15 cellular contexts compared by ENCODE assay signal in the genomic region with DNA sequence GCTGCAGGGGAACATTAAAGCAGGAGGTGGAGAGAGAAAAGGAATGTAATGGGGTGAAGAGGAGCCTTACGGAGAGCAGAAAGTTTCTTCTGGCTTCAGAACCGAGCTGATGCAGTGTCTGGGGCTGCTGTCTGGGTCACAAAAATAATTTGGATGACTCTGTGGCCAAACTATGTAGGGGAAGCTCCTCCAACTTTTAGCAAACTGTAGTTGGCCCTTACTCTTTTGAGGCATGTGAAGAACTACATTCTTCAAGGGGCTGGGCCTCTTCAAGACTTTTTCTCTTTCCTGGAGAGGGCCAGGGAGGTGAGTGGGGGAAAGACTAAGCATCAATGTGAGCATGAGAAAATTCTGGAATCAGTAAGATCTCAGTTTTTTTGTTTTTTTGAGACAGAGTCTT. TPM values are rescaled to one million over a fixed set of nuclear protein-coding genes. Genes with fewer than 3 reads are reported as not detected.
DNase-seq lines count a peak whose midpoint lies in the region; ATAC-seq and TF ChIP-seq lines count a peak whose summit lies in the region.
"Had no signal": no experiment of that assay in that cellular context is flagged by ENCODE, and none has a peak within 500 bp of the region (broad histone marks: within the 10 kb centered on the region; RNA-seq: fewer than 3 reads in every experiment).

No MANE protein-coding gene starts in this region.

- no peak for TF ChIP-seq POLR2A in uterus (IDR thresholded peaks at IDR 0.05)

- H3K4me3 Mint-ChIP-seq in activated naive CD8-positive, alpha-beta T cell treated with anti-CD3 and anti-CD28 coated beads, Interleukin-2, amount 10 ng/mL, durations not matched to agents 7 days and 5 days = no peak overlapping the region
- no peak overlapping the region for H3K4me3 Mint-ChIP-seq in activated naive CD8-positive, alpha-beta T cell treated with anti-CD3 and anti-CD28 coated beads, Interleukin-2, amount 50 U/mL, for 24 hours
- no peak overlapping the region for H3K4me3 Mint-ChIP-seq in nephron
- H3K4me3 Mint-ChIP-seq in WTC11 = no peak overlapping the region
- H3K4me3 Mint-ChIP-seq: activated T-cell treated with anti-CD3 and anti-CD28 coated beads, Interleukin-2, amount 50 U/mL, for 72 hours; brain had no signal

- no peaks in the 10 kb centered on the region for H3K9me3 ChIP-seq in uterus
- H3K9me3 ChIP-seq: MG63, right lobe of liver, thyroid gland had no signal

- peak overlapping the region; percentile 22 for H3K27ac Mint-ChIP-seq in activated naive CD8-positive, alpha-beta T cell treated with anti-CD3 and anti-CD28 coated beads, Interleukin-2, amount 10 ng/mL, durations not matched to agents 7 days and 5 days
- no peak overlapping the region for H3K27ac Mint-ChIP-seq in activated naive CD8-positive, alpha-beta T cell treated with anti-CD3 and anti-CD28 coated beads, Interleukin-2, amount 50 U/mL, for 24 hours
- H3K27ac Mint-ChIP-seq in nephron (peak overlapping the region; percentile 4 to 96 (median 90)), WTC11 (no peak overlapping the region)
- H3K27ac Mint-ChIP-seq: activated T-cell treated with anti-CD3 and anti-CD28 coated beads, Interleukin-2, amount 50 U/mL, for 72 hours had no signal

- no peaks in the 10 kb centered on the region for H3K36me3 ChIP-seq in uterus
- H3K36me3 ChIP-seq: MG63, right lobe of liver, thyroid gland had no signal

- H3K36me3 Mint-ChIP-seq in activated naive CD8-positive, alpha-beta T cell treated with anti-CD3 and anti-CD28 coated beads, Interleukin-2, amount 10 ng/mL, durations not matched to agents 7 days and 5 days = no peaks in the 10 kb centered on the region
- no peaks in the 10 kb centered on the region for H3K36me3 Mint-ChIP-seq in activated naive CD8-positive, alpha-beta T cell treated with anti-CD3 and anti-CD28 coated beads, Interleukin-2, amount 50 U/mL, for 24 hours (ENCODE audit: low read depth)
- H3K36me3 Mint-ChIP-seq in nephron (ENCODE audit: low read depth) (no peaks in the 10 kb centered on the region), WTC11 (peaks cover 9% of the 10 kb centered on the region)
- H3K36me3 Mint-ChIP-seq: brain had no signal

- no peak overlapping the region for H3K4me3 ChIP-seq in uterus
- H3K4me3 ChIP-seq: MG63, right lobe of liver, thyroid gland had no signal

- H3K4me1 ChIP-seq in uterus = no peaks in the 10 kb centered on the region
- H3K4me1 ChIP-seq: right lobe of liver had no signal

- intact Hi-C loops in uterus (cut with DNase I; ENCODE audit: low total_unique reads) = no loop called here

- H3K4me1 Mint-ChIP-seq in activated naive CD8-positive, alpha-beta T cell treated with anti-CD3 and anti-CD28 coated beads, Interleukin-2, amount 10 ng/mL, durations not matched to agents 7 days and 5 days = peaks cover 1% of the 10 kb centered on the region
- peaks cover 18% of the 10 kb centered on the region for H3K4me1 Mint-ChIP-seq in activated naive CD8-positive, alpha-beta T cell treated with anti-CD3 and anti-CD28 coated beads, Interleukin-2, amount 50 U/mL, for 24 hours
- H3K4me1 Mint-ChIP-seq in nephron (peaks cover 50% of the 10 kb centered on the region), WTC11 (peaks cover 15% of the 10 kb centered on the region)

- no peaks in the 10 kb centered on the region for H3K27me3 ChIP-seq in uterus
- H3K27me3 ChIP-seq: MG63, right lobe of liver, thyroid gland had no signal

- POLR2A ChIA-PET in activated naive CD8-positive, alpha-beta T cell treated with anti-CD3 and anti-CD28 coated beads, Interleukin-2, amount 10 ng/mL, durations not matched to agents 7 days and 5 days (lab: Charles Lee) = no interaction called here
- POLR2A ChIA-PET in WTC11 (lab: Charles Lee) = no interaction called here

- no peak for DNase-seq in activated naive CD8-positive, alpha-beta T cell treated with anti-CD3 and anti-CD28 coated beads, Interleukin-2, amount 10 ng/mL, durations not matched to agents 7 days and 5 days
- DNase-seq in activated naive CD8-positive, alpha-beta T cell treated with anti-CD3 and anti-CD28 coated beads, Interleukin-2, amount 50 U/mL, for 24 hours = no peak
- DNase-seq in fibroblast of gingiva (ENCODE audit: low read depth) (peak; percentile 60), uterus (peak in 1 of 2 donors; percentile 41), NCI-H1417 (lab: John Stamatoyannopoulos, UW) (no peak), WTC11 (ENCODE audit: low spot score) (no peak)
- DNase-seq: 8988T, NCI-H345, right lobe of liver had no signal

- ATAC-seq in activated naive CD8-positive, alpha-beta T cell treated with anti-CD3 and anti-CD28 coated beads, Interleukin-2, amount 10 ng/mL, durations not matched to agents 7 days and 5 days (ENCODE audit: low read depth) = no peak
- no peak for ATAC-seq in activated naive CD8-positive, alpha-beta T cell treated with anti-CD3 and anti-CD28 coated beads, Interleukin-2, amount 50 U/mL, for 24 hours
- ATAC-seq in WTC11 = no peak
- ATAC-seq in HG02763 (IDR thresholded peaks at IDR 0.05; ENCODE audit: unreplicated experiment) = no peak
- ATAC-seq: activated T-cell treated with anti-CD3 and anti-CD28 coated beads, Interleukin-2, amount 50 U/mL, for 72 hours had no signal

- CTCF ChIA-PET in WTC11 (lab: Charles Lee) = interaction anchor here (0.6 to 3.5 kb wide), 7 partner anchors 10 to 572 kb away, joined by 3 to 27 read pairs (median 3); no protein-coding TSS in a partner anchor

- TF ChIP-seq CTCF in nephron (IDR thresholded peaks at IDR 0.05; ENCODE audit: unreplicated experiment in 3 of 3) = no peak
- no peak for TF ChIP-seq CTCF in uterus (IDR thresholded peaks at IDR 0.05)
- no peak for TF ChIP-seq CTCF in WTC11 (IDR thresholded peaks at IDR 0.05)

- no peaks in the 10 kb centered on the region for H3K27me3 Mint-ChIP-seq in activated naive CD8-positive, alpha-beta T cell treated with anti-CD3 and anti-CD28 coated beads, Interleukin-2, amount 10 ng/mL, durations not matched to agents 7 days and 5 days
- H3K27me3 Mint-ChIP-seq in activated naive CD8-positive, alpha-beta T cell treated with anti-CD3 and anti-CD28 coated beads, Interleukin-2, amount 50 U/mL, for 24 hours = no peaks in the 10 kb centered on the region
- H3K27me3 Mint-ChIP-seq in nephron (ENCODE audit: low read depth) (no peaks in the 10 kb centered on the region), WTC11 (ENCODE audit: low read depth) (peaks cover 3% of the 10 kb centered on the region)
- H3K27me3 Mint-ChIP-seq: brain had no signal

- H3K27ac ChIP-seq in uterus = peak overlapping the region; percentile 63 to 80
- H3K27ac ChIP-seq: thyroid gland had no signal

- no peaks in the 10 kb centered on the region for H3K9me3 Mint-ChIP-seq in activated naive CD8-positive, alpha-beta T cell treated with anti-CD3 and anti-CD28 coated beads, Interleukin-2, amount 10 ng/mL, durations not matched to agents 7 days and 5 days
- H3K9me3 Mint-ChIP-seq in activated naive CD8-positive, alpha-beta T cell treated with anti-CD3 and anti-CD28 coated beads, Interleukin-2, amount 50 U/mL, for 24 hours = no peaks in the 10 kb centered on the region
- H3K9me3 Mint-ChIP-seq in nephron = no peaks in the 10 kb centered on the region
- H3K9me3 Mint-ChIP-seq in WTC11 = peaks cover 16% of the 10 kb centered on the region

TF ChIP-seq in WTC11, 78 proteins besides CTCF, POLR2A, EP300 and RAD21 (continues in another document):
- TF ChIP-seq MXD4 (CRISPR knock-in tag; IDR thresholded peaks at IDR 0.05; ENCODE audit: borderline replicate concordance) (no peak), CREM (CRISPR knock-in tag; IDR thresholded peaks at IDR 0.05) (no peak), NFYB (CRISPR knock-in tag; conservative IDR thresholded peaks at IDR 0.05; ENCODE audit: low read depth) (no peak), GTF2I (CRISPR knock-in tag; conservative IDR thresholded peaks at IDR 0.05) (no peak), IRF1 (CRISPR knock-in tag; IDR thresholded peaks at IDR 0.05) (no peak)

RNA-seq across cellular contexts. Expression of gene SPARC, which starts 31.9 kb away (rescaled TPM):
- under 1 TPM; 0.39 to 0.96 TPM for total RNA-seq in activated naive CD8-positive, alpha-beta T cell treated with anti-CD3 and anti-CD28 coated beads, Interleukin-2, amount 10 ng/mL, durations not matched to agents 7 days and 5 days
- 1,000 to 10,000 TPM in 1 of 4 donors, 100 to 1,000 TPM in 3; 341 to 2,293 (median 751) TPM for total RNA-seq in uterus
- 357 to 418 TPM (median 358 TPM) in 3 replicates for total RNA-seq in WTC11 (2021)
- total RNA-seq: activated T-cell treated with anti-CD3 and anti-CD28 coated beads, Interleukin-2, amount 50 U/mL, for 72 hours had no signal

RNA-seq across cellular contexts. Expression of gene ATOX1, which starts 39.8 kb away (rescaled TPM):
- 10 to 100 TPM; 42.7 to 48.1 TPM for total RNA-seq in activated naive CD8-positive, alpha-beta T cell treated with anti-CD3 and anti-CD28 coated beads, Interleukin-2, amount 10 ng/mL, durations not matched to agents 7 days and 5 days
- 10 to 100 TPM in 3 of 4 donors, 1 to 10 TPM in 1; 2.6 to 99.7 (median 47.6) TPM for total RNA-seq in uterus
- total RNA-seq in WTC11 (2021) = 76.4 to 79.3 TPM (median 77.4 TPM) in 3 replicates

RNA-seq across cellular contexts. Expression of gene G3BP1, which starts 53.1 kb away (rescaled TPM):
- total RNA-seq in activated naive CD8-positive, alpha-beta T cell treated with anti-CD3 and anti-CD28 coated beads, Interleukin-2, amount 10 ng/mL, durations not matched to agents 7 days and 5 days = 100 to 1,000 TPM; 164 to 178 TPM
- total RNA-seq in uterus (100 to 1,000 TPM in 3 of 4 donors, 10 to 100 TPM in 1; 72.1 to 240 (median 168) TPM), WTC11 (2021) (396 to 413 TPM (median 400 TPM) in 3 replicates)

Comparison
In these comparisons a context has a peak if more than half of its experiments do, and no peak if none do; other contexts are left out.
1. H3K27ac Mint-ChIP-seq: peak in activated naive CD8-positive, alpha-beta T cell treated with anti-CD3 and anti-CD28 coated beads, Interleukin-2, amount 10 ng/mL, durations not matched to agents 7 days and 5 days (single experiment) and nephron (3 of 3); none in activated naive CD8-positive, alpha-beta T cell treated with anti-CD3 and anti-CD28 coated beads, Interleukin-2, amount 50 U/mL, for 24 hours (single experiment) and WTC11 (single experiment).
2. RNA of gene SPARC, which starts 31.9 kb away (total RNA-seq): 341 to 2,293 TPM in uterus and 357 to 418 TPM in WTC11; 0.39 to 0.96 TPM in activated naive CD8-positive, alpha-beta T cell treated with anti-CD3 and anti-CD28 coated beads, Interleukin-2, amount 10 ng/mL, durations not matched to agents 7 days and 5 days; every median in the first group is over 100 times any median in the second.